Comparison of ENCODE assay signal across 29 cellular contexts in genomic region chr14:75363570-75364227, GRCh38.
DNase-seq lines count a peak whose midpoint lies in the region; ATAC-seq and TF ChIP-seq lines count a peak whose summit lies in the region.
"Had no signal": no experiment of that assay in that cellular context is flagged by ENCODE, and none has a peak within 500 bp of the region (broad histone marks: within the 10 kb centered on the region; RNA-seq: fewer than 3 reads in every experiment).

No MANE protein-coding gene starts in this region.

- DNase-seq in activated T-cell treated with anti-CD3 and anti-CD28 coated beads, Interleukin-2, amount 50 U/mL, for 72 hours = no peak
- DNase-seq in activated T-cell treated with anti-CD3 and anti-CD28 coated beads, Interleukin-2, amount 50 U/mL, for 4 hours = no peak
- peak; percentile 9 for DNase-seq in HCEC 1CT
- peak; percentile 58 for DNase-seq in fibroblast of mammary gland (ENCODE audit: low read depth)
- no peak for DNase-seq in stimulated activated effector memory CD8-positive, alpha-beta T cell treated with anti-CD3 and anti-CD28 coated beads, Interleukin-12 subunit alpha, Interleukin-12 subunit beta, amount 100 ng/mL, for 72 hours (ENCODE audit: low spot score in 2 of 2)
- DNase-seq in DMS79 (lab: John Stamatoyannopoulos, UW) = no peak
- no peak for DNase-seq in NCI-H2171 treated with DMSO at 0.1 percent for 48 hours (lab: John Stamatoyannopoulos, UW)
- DNase-seq: activated CD4-positive, CD25-positive, alpha-beta regulatory T cell; activated CD8-positive, alpha-beta T cell treated with anti-CD3 and anti-CD28 coated beads for 36 hours; activated T-cell treated with anti-CD3 and anti-CD28 coated beads, Interleukin-2, amount 50 U/mL, for 1 hour; Calu3; dorsolateral prefrontal cortex; foreskin melanocyte; IMR-90; islet precursor cell; NCI-H1417 treated with DMSO at 0.1 percent for 48 hours; NCI-H2107; NCI-H526; SHP77 treated with DMSO at 0.1 percent for 48 hours; stimulated activated CD4-positive, alpha-beta T cell treated with anti-CD3 and anti-CD28 coated beads, Interleukin-4, amount 100 ng/mL, for 24 hours; stimulated activated naive CD8-positive, alpha-beta T cell treated with anti-CD3 and anti-CD28 coated beads, Interleukin-15, Interleukin-2, amounts not matched to agents 100 U/mL and 50 U/mL, for 24 hours; SW 1271 had no signal

- no peaks in the 10 kb centered on the region for H3K36me3 Mint-ChIP-seq in activated T-cell treated with anti-CD3 and anti-CD28 coated beads, Interleukin-2, amount 50 U/mL, for 72 hours (ENCODE audit: insufficient read depth in 2 of 2)
- peaks cover under 1% of the 10 kb centered on the region for H3K36me3 Mint-ChIP-seq in activated T-cell treated with anti-CD3 and anti-CD28 coated beads, Interleukin-2, amount 50 U/mL, for 4 hours (ENCODE audit: insufficient read depth)
- no peaks in the 10 kb centered on the region for H3K36me3 Mint-ChIP-seq in stimulated activated effector memory CD8-positive, alpha-beta T cell treated with anti-CD3 and anti-CD28 coated beads, Interleukin-12 subunit alpha, Interleukin-12 subunit beta, amount 100 ng/mL, for 72 hours

- peak in 1 of 2 donors; percentile 61 for ATAC-seq in activated T-cell treated with anti-CD3 and anti-CD28 coated beads, Interleukin-2, amount 50 U/mL, for 72 hours (replicated peaks in 1 of 2)
- ATAC-seq in activated T-cell treated with anti-CD3 and anti-CD28 coated beads, Interleukin-2, amount 50 U/mL, for 4 hours = no peak
- ATAC-seq in stimulated activated effector memory CD8-positive, alpha-beta T cell treated with anti-CD3 and anti-CD28 coated beads, Interleukin-12 subunit alpha, Interleukin-12 subunit beta, amount 100 ng/mL, for 72 hours = no peak
- ATAC-seq in HG02852 (IDR thresholded peaks at IDR 0.05; ENCODE audit: unreplicated experiment) = no peak
- ATAC-seq: activated CD8-positive, alpha-beta T cell treated with anti-CD3 and anti-CD28 coated beads for 36 hours; stimulated activated naive CD8-positive, alpha-beta T cell treated with anti-CD3 and anti-CD28 coated beads, Interleukin-15, Interleukin-2, amounts not matched to agents 100 U/mL and 50 U/mL, for 24 hours had no signal

- no peak for TF ChIP-seq CTCF in fibroblast of mammary gland (conservative IDR thresholded peaks at IDR 0.05; ENCODE audit: control insufficient read depth, insufficient read depth, low read depth, low read length)

- no peaks in the 10 kb centered on the region for H3K4me1 Mint-ChIP-seq in activated T-cell treated with anti-CD3 and anti-CD28 coated beads, Interleukin-2, amount 50 U/mL, for 72 hours (ENCODE audit: low read depth)
- H3K4me1 Mint-ChIP-seq in activated T-cell treated with anti-CD3 and anti-CD28 coated beads, Interleukin-2, amount 50 U/mL, for 4 hours (ENCODE audit: low read depth) = no peaks in the 10 kb centered on the region
- no peaks in the 10 kb centered on the region for H3K4me1 Mint-ChIP-seq in stimulated activated effector memory CD8-positive, alpha-beta T cell treated with anti-CD3 and anti-CD28 coated beads, Interleukin-12 subunit alpha, Interleukin-12 subunit beta, amount 100 ng/mL, for 72 hours
- H3K4me1 Mint-ChIP-seq: activated naive CD4-positive, alpha-beta T cell treated with anti-CD3 and anti-CD28 coated beads, Interleukin-2, amount 50 U/mL, for 24 hours; central memory CD8-positive, alpha-beta T cell had no signal

- H3K4me3 Mint-ChIP-seq in activated T-cell treated with anti-CD3 and anti-CD28 coated beads, Interleukin-2, amount 50 U/mL, for 72 hours = peak overlapping the region in 1 of 2 donors; percentile 86
- H3K4me3 Mint-ChIP-seq in activated T-cell treated with anti-CD3 and anti-CD28 coated beads, Interleukin-2, amount 50 U/mL, for 4 hours = no peak overlapping the region
- no peak overlapping the region for H3K4me3 Mint-ChIP-seq in stimulated activated effector memory CD8-positive, alpha-beta T cell treated with anti-CD3 and anti-CD28 coated beads, Interleukin-12 subunit alpha, Interleukin-12 subunit beta, amount 100 ng/mL, for 72 hours
- H3K4me3 Mint-ChIP-seq: activated CD8-positive, alpha-beta T cell treated with anti-CD3 and anti-CD28 coated beads for 36 hours; activated naive CD4-positive, alpha-beta T cell treated with anti-CD3 and anti-CD28 coated beads, Interleukin-2, amount 50 U/mL, for 24 hours; central memory CD8-positive, alpha-beta T cell; type B pancreatic cell had no signal

- H3K4me3 ChIP-seq in fibroblast of mammary gland (ENCODE audit: control insufficient read depth, low read depth, low read length) = no peak overlapping the region
- H3K4me3 ChIP-seq: ascending aorta; BLaER1 treated with 17β-estradiol and CSF1 and Interleukin-3, amounts not matched to agents 10 nM and 100 nM; dorsolateral prefrontal cortex; smooth muscle cell had no signal

- peaks cover 11% of the 10 kb centered on the region for H3K27me3 Mint-ChIP-seq in activated T-cell treated with anti-CD3 and anti-CD28 coated beads, Interleukin-2, amount 50 U/mL, for 72 hours (ENCODE audit: low read depth)
- H3K27me3 Mint-ChIP-seq in activated T-cell treated with anti-CD3 and anti-CD28 coated beads, Interleukin-2, amount 50 U/mL, for 4 hours (ENCODE audit: low read depth) = peaks cover 3% of the 10 kb centered on the region

- H3K9me3 Mint-ChIP-seq in activated T-cell treated with anti-CD3 and anti-CD28 coated beads, Interleukin-2, amount 50 U/mL, for 72 hours = peaks cover 0 to under 1% of the 10 kb centered on the region in 2 donors
- H3K9me3 Mint-ChIP-seq in activated T-cell treated with anti-CD3 and anti-CD28 coated beads, Interleukin-2, amount 50 U/mL, for 4 hours = peaks cover 2% of the 10 kb centered on the region
- H3K9me3 Mint-ChIP-seq in stimulated activated effector memory CD8-positive, alpha-beta T cell treated with anti-CD3 and anti-CD28 coated beads, Interleukin-12 subunit alpha, Interleukin-12 subunit beta, amount 100 ng/mL, for 72 hours = no peaks in the 10 kb centered on the region
- H3K9me3 Mint-ChIP-seq: activated CD8-positive, alpha-beta T cell treated with anti-CD3 and anti-CD28 coated beads for 36 hours; central memory CD8-positive, alpha-beta T cell had no signal

- H3K27ac Mint-ChIP-seq in activated T-cell treated with anti-CD3 and anti-CD28 coated beads, Interleukin-2, amount 50 U/mL, for 72 hours = peak overlapping the region; percentile 88
- peak overlapping the region; percentile 23 for H3K27ac Mint-ChIP-seq in stimulated activated effector memory CD8-positive, alpha-beta T cell treated with anti-CD3 and anti-CD28 coated beads, Interleukin-12 subunit alpha, Interleukin-12 subunit beta, amount 100 ng/mL, for 72 hours
- H3K27ac Mint-ChIP-seq: activated CD8-positive, alpha-beta T cell treated with anti-CD3 and anti-CD28 coated beads for 36 hours; type B pancreatic cell had no signal

Comparison
In these comparisons a context has a peak if more than half of its experiments do, and no peak if none do; other contexts are left out.
1. DNase-seq: peak in HCEC 1CT (single experiment) and fibroblast of mammary gland (single experiment); none in activated T-cell treated with anti-CD3 and anti-CD28 coated beads, Interleukin-2, amount 50 U/mL, for 72 hours (0 of 2), activated T-cell treated with anti-CD3 and anti-CD28 coated beads, Interleukin-2, amount 50 U/mL, for 4 hours (single experiment), stimulated activated effector memory CD8-positive, alpha-beta T cell treated with anti-CD3 and anti-CD28 coated beads, Interleukin-12 subunit alpha, Interleukin-12 subunit beta, amount 100 ng/mL, for 72 hours (0 of 2), DMS79 (single experiment) and NCI-H2171 treated with DMSO at 0.1 percent for 48 hours (single experiment).